6 cellular contexts compared by ENCODE assay signal in the genomic region with DNA sequence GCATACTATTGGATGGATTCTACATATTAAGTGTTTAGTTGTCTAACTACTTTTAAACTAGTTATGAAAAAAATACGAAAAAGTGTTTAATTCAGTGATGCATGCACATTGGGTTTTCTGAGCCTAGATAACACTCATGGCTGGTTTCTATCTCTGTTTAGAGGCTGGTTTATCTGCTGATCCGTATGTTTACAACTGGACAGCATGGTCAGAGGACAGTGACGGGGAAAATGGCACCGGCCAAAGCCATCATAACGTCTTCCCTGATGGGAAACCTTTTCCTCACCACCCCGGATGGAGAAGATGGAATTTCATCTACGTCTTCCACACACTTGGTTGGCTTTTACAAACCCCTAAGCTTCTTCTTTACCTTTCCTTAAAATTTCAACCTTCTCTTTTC. TPM values are rescaled to one million over a fixed set of nuclear protein-coding genes. Genes with fewer than 3 reads are reported as not detected.
"Had no signal": no experiment of that assay in that cellular context is flagged by ENCODE, and none has a peak within 500 bp of the region (broad histone marks: within the 10 kb centered on the region; RNA-seq: fewer than 3 reads in every experiment).

No MANE protein-coding gene starts in this region.

- DNase-seq: IMR-90, KBM-7 had no signal

- FAIRE-seq: HepG2, HTR-8/SVneo had no signal

- H3K27ac ChIP-seq: HL-60 had no signal

- ATAC-seq: HepG2 had no signal

RNA-seq across cellular contexts. Expression of gene GPNMB, which starts 10.2 kb away (rescaled TPM):
- polyA plus RNA-seq: IgD-negative memory B cell had no signal
